ENCODE assay signal across 1 cellular context in the genomic region with DNA sequence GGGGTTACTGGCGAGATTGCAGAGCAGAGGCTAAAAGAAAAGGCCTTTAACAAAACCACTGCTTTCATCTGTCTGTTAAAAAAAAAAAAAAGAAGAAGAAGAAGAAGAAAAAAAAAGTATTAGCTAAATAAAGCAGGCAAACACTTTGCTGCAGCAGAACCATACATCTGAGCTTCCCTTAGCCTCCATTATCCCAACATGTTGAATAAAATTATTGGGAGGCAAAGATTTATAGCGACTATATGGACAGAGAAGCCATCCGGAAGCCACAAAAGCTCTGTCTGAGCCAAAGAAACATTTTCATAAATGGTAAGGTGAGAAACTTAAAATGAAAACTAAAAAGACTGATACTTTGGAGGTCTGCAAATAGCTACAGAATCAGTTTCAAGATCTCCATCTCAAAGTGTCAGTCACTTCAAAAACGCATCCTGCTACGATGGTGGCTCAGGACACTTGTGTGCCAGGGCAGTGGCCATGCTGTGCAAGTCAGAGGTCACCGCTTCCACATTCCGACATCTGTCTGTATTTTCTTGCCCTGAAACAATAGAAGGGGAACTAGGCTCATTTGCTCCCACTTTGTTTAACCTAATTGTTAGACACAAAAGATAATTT.
TF ChIP-seq lines count a peak whose summit lies in the region.

No MANE protein-coding gene starts in this region.

TF ChIP-seq in H1, 55 proteins besides CTCF, POLR2A, EP300 and RAD21:
- TF ChIP-seq SP2 (IDR thresholded peaks at IDR 0.05; ENCODE audit: low read length) (no peak), TAF7 (optimal IDR thresholded peaks at IDR 0.05; ENCODE audit: borderline replicate concordance, low read depth, low read length) (no peak), TEAD4 (IDR thresholded peaks at IDR 0.05; ENCODE audit: low read depth, low read length) (no peak), NRF1 (IDR thresholded peaks at IDR 0.05; ENCODE audit: low read depth, low read length) (no peak)
